Comparison of ENCODE assay signal across 1 cellular context in the genomic region with DNA sequence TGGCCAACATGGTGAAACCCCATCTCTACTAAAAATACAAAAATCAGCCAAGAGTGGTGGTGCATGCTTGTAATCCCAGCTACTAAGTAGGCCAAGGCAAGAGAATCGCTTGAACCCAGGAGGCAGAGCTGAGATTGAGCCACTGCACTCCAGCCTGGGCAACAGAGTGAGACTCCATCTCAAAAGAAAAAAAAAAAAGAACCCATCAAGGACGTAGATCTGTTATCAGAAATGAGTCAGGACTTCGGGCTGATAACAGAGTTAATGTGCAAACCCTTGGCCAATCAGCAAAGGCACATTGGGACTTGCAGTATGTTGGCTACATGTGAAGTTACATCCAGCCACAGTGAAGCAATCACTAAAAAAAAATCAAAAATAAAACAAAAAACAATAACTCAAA.
A peak's percentile ranks its signal among the peaks of the same experiment; 100 is the strongest.
TF ChIP-seq lines count a peak whose summit lies in the region.

No MANE protein-coding gene starts in this region.

TF ChIP-seq in HepG2, 621 proteins besides CTCF, POLR2A, EP300 and RAD21 (continued from another document and continues in another):
- no peak for TF ChIP-seq ZZZ3 (CRISPR knock-in tag; IDR thresholded peaks at IDR 0.05; ENCODE audit: borderline replicate concordance)
- TF ChIP-seq ZBTB42 (CRISPR knock-in tag; IDR thresholded peaks at IDR 0.05), result no peak
- TF ChIP-seq, protein P1, sequence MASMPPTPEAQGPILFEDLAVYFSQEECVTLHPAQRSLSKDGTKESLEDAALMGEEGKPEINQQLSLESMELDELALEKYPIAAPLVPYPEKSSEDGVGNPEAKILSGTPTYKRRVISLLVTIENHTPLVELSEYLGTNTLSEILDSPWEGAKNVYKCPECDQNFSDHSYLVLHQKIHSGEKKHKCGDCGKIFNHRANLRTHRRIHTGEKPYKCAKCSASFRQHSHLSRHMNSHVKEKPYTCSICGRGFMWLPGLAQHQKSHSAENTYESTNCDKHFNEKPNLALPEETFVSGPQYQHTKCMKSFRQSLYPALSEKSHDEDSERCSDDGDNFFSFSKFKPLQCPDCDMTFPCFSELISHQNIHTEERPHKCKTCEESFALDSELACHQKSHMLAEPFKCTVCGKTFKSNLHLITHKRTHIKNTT (CRISPR knock-in tag; IDR thresholded peaks at IDR 0.05), result no peak
- TF ChIP-seq ZNF619 (CRISPR knock-in tag; IDR thresholded peaks at IDR 0.05), result no peak
- TF ChIP-seq ZNF235 (CRISPR knock-in tag; IDR thresholded peaks at IDR 0.05; ENCODE audit: borderline replicate concordance), result no peak
- TF ChIP-seq ZNF350 (CRISPR knock-in tag; IDR thresholded peaks at IDR 0.05; ENCODE audit: borderline replicate concordance, low read depth), result no peak
- no peak for TF ChIP-seq SMARCE1 (IDR thresholded peaks at IDR 0.05; ENCODE audit: borderline replicate concordance)
- TF ChIP-seq KLF16 (CRISPR knock-in tag; IDR thresholded peaks at IDR 0.05), result no peak
- no peak for TF ChIP-seq MTF2 (CRISPR knock-in tag; IDR thresholded peaks at IDR 0.05; ENCODE audit: borderline replicate concordance)
- TF ChIP-seq XBP1 (CRISPR knock-in tag; IDR thresholded peaks at IDR 0.05), result no peak
- TF ChIP-seq ZNF816 (CRISPR knock-in tag; IDR thresholded peaks at IDR 0.05; ENCODE audit: borderline replicate concordance), result no peak
- no peak for TF ChIP-seq ZBTB39 (CRISPR knock-in tag; IDR thresholded peaks at IDR 0.05)
- TF ChIP-seq, protein P2, sequence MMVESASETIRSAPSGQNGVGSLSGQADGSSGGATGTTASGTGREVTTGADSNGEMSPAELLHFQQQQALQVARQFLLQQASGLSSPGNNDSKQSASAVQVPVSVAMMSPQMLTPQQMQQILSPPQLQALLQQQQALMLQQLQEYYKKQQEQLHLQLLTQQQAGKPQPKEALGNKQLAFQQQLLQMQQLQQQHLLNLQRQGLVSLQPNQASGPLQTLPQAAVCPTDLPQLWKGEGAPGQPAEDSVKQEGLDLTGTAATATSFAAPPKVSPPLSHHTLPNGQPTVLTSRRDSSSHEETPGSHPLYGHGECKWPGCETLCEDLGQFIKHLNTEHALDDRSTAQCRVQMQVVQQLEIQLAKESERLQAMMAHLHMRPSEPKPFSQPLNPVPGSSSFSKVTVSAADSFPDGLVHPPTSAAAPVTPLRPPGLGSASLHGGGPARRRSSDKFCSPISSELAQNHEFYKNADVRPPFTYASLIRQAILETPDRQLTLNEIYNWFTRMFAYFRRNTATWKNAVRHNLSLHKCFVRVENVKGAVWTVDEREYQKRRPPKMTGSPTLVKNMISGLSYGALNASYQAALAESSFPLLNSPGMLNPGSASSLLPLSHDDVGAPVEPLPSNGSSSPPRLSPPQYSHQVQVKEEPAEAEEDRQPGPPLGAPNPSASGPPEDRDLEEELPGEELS (CRISPR knock-in tag; IDR thresholded peaks at IDR 0.05), result 0 out of 2 replicates have a peak, but pooled peaks have one; percentile 14
- TF ChIP-seq SRSF9 (IDR thresholded peaks at IDR 0.05; ENCODE audit: borderline replicate concordance, insufficient read depth, low read depth, low read length, poor library complexity, severe bottlenecking), result no peak
- TF ChIP-seq YY1 (IDR thresholded peaks at IDR 0.05; ENCODE audit: insufficient read depth, insufficient replicate concordance, low read depth, low read length), result no peak
- TF ChIP-seq ZNF343 (CRISPR knock-in tag; IDR thresholded peaks at IDR 0.05), result no peak
- TF ChIP-seq ZNF616 (CRISPR knock-in tag; IDR thresholded peaks at IDR 0.05; ENCODE audit: low read depth), result no peak
- TF ChIP-seq ZXDC (CRISPR knock-in tag; IDR thresholded peaks at IDR 0.05), result no peak
- TF ChIP-seq ZNF318 (CRISPR knock-in tag; IDR thresholded peaks at IDR 0.05), result no peak
- TF ChIP-seq GATAD1 (CRISPR knock-in tag; IDR thresholded peaks at IDR 0.05), result no peak
- TF ChIP-seq, protein P3, sequence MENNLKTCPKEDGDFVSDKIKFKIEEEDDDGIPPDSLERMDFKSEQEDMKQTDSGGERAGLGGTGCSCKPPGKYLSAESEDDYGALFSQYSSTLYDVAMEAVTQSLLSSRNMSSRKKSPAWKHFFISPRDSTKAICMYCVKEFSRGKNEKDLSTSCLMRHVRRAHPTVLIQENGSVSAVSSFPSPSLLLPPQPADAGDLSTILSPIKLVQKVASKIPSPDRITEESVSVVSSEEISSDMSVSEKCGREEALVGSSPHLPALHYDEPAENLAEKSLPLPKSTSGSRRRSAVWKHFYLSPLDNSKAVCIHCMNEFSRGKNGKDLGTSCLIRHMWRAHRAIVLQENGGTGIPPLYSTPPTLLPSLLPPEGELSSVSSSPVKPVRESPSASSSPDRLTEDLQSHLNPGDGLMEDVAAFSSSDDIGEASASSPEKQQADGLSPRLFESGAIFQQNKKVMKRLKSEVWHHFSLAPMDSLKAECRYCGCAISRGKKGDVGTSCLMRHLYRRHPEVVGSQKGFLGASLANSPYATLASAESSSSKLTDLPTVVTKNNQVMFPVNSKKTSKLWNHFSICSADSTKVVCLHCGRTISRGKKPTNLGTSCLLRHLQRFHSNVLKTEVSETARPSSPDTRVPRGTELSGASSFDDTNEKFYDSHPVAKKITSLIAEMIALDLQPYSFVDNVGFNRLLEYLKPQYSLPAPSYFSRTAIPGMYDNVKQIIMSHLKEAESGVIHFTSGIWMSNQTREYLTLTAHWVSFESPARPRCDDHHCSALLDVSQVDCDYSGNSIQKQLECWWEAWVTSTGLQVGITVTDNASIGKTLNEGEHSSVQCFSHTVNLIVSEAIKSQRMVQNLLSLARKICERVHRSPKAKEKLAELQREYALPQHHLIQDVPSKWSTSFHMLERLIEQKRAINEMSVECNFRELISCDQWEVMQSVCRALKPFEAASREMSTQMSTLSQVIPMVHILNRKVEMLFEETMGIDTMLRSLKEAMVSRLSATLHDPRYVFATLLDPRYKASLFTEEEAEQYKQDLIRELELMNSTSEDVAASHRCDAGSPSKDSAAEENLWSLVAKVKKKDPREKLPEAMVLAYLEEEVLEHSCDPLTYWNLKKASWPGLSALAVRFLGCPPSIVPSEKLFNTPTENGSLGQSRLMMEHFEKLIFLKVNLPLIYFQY (CRISPR knock-in tag; IDR thresholded peaks at IDR 0.05; ENCODE audit: borderline replicate concordance), result no peak
- 0 out of 2 replicates have a peak, but pooled peaks have one; percentile 20 for TF ChIP-seq RARA (CRISPR knock-in tag; IDR thresholded peaks at IDR 0.05)
- no peak for TF ChIP-seq RBM22 (optimal IDR thresholded peaks at IDR 0.05; ENCODE audit: low read length)
- TF ChIP-seq, protein P4, sequence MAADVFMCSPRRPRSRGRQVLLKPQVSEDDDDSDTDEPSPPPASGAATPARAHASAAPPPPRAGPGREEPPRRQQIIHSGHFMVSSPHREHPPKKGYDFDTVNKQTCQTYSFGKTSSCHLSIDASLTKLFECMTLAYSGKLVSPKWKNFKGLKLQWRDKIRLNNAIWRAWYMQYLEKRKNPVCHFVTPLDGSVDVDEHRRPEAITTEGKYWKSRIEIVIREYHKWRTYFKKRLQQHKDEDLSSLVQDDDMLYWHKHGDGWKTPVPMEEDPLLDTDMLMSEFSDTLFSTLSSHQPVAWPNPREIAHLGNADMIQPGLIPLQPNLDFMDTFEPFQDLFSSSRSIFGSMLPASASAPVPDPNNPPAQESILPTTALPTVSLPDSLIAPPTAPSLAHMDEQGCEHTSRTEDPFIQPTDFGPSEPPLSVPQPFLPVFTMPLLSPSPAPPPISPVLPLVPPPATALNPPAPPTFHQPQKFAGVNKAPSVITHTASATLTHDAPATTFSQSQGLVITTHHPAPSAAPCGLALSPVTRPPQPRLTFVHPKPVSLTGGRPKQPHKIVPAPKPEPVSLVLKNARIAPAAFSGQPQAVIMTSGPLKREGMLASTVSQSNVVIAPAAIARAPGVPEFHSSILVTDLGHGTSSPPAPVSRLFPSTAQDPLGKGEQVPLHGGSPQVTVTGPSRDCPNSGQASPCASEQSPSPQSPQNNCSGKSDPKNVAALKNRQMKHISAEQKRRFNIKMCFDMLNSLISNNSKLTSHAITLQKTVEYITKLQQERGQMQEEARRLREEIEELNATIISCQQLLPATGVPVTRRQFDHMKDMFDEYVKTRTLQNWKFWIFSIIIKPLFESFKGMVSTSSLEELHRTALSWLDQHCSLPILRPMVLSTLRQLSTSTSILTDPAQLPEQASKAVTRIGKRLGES (CRISPR knock-in tag; IDR thresholded peaks at IDR 0.05; ENCODE audit: borderline replicate concordance), result no peak
- no peak for TF ChIP-seq FOXK1 (CRISPR knock-in tag; IDR thresholded peaks at IDR 0.05; ENCODE audit: borderline replicate concordance, low read depth)
- no peak for TF ChIP-seq KDM2A (CRISPR knock-in tag; IDR thresholded peaks at IDR 0.05; ENCODE audit: borderline replicate concordance, low read depth)
- no peak for TF ChIP-seq ZNF296 (CRISPR knock-in tag; conservative IDR thresholded peaks at IDR 0.05)
- no peak for TF ChIP-seq ZNF547 (CRISPR knock-in tag; IDR thresholded peaks at IDR 0.05)
- TF ChIP-seq SP140L (CRISPR knock-in tag; IDR thresholded peaks at IDR 0.05; ENCODE audit: borderline replicate concordance), result no peak
- no peak for TF ChIP-seq KDM5A (IDR thresholded peaks at IDR 0.05; ENCODE audit: borderline replicate concordance, low read length)
- no peak for TF ChIP-seq PCBP1 (IDR thresholded peaks at IDR 0.05; ENCODE audit: borderline replicate concordance, low read depth, low read length)
- no peak for TF ChIP-seq KLF6 (CRISPR knock-in tag; IDR thresholded peaks at IDR 0.05)
